Comparison of ENCODE assay signal across 10 cellular contexts in genomic region chr6:106522557-106522956, GRCh38.
A peak's percentile ranks its signal among the peaks of the same experiment; 100 is the strongest.
DNase-seq lines count a peak whose midpoint lies in the region; ATAC-seq and TF ChIP-seq lines count a peak whose summit lies in the region.
"Had no signal": no experiment of that assay in that cellular context is flagged by ENCODE, and none has a peak within 500 bp of the region (broad histone marks: within the 10 kb centered on the region; RNA-seq: fewer than 3 reads in every experiment).

No MANE protein-coding gene starts in this region.

- H3K4me1 ChIP-seq in OCI-LY7 (ENCODE audit: insufficient read depth, low read length, poor library complexity, severe bottlenecking) = peaks cover 78% of the 10 kb centered on the region
- H3K4me1 ChIP-seq in transverse colon = peaks cover 3 to 66% (median 27%) of the 10 kb centered on the region in 4 donors
- H3K4me1 ChIP-seq in MM.1S (ENCODE audit: low read length) = peaks cover 14% of the 10 kb centered on the region

- H3K79me2 ChIP-seq in OCI-LY7 (ENCODE audit: insufficient read depth, low read depth, low read length) (peaks cover 97% of the 10 kb centered on the region), MM.1S (ENCODE audit: low read length) (no peaks in the 10 kb centered on the region)

- no peak overlapping the region for H3K9ac ChIP-seq in MM.1S (ENCODE audit: low read length)

- in situ Hi-C loops in transverse colon (cut with MboI; ENCODE audit: low pct_ligation_motif_present in 1 of 4, low pct_unique_long_range_greater_than_20kb in 1 of 4, low sequenced_read_pairs in 3 of 4) = no loop called here

- BruUV-seq in OCI-LY7 (replicated peaks; lab: Mats Ljungman, UMichigan) = no TSS peak

- H3K27me3 ChIP-seq in transverse colon (no peaks in the 10 kb centered on the region), MM.1S (replicated peaks; ENCODE audit: insufficient read depth, low read length) (no peaks in the 10 kb centered on the region)

- peaks cover 84% of the 10 kb centered on the region for H3K4me1 Mint-ChIP-seq in activated naive CD4-positive, alpha-beta T cell treated with anti-CD3 and anti-CD28 coated beads, Interleukin-2, amount 10 ng/mL, durations not matched to agents 7 days and 5 days
- H3K4me1 Mint-ChIP-seq in effector memory CD8-positive, alpha-beta T cell (ENCODE audit: low read depth in 2 of 2) = peaks cover 47 to 63% of the 10 kb centered on the region in 2 donors

- H3K36me3 ChIP-seq in OCI-LY7 (ENCODE audit: insufficient read depth, low read length) (peaks cover 49% of the 10 kb centered on the region), transverse colon (no peaks in the 10 kb centered on the region), MM.1S (replicated peaks; ENCODE audit: insufficient read depth, low read length) (no peaks in the 10 kb centered on the region)

- H4K20me1 ChIP-seq in OCI-LY7 (ENCODE audit: insufficient read depth, low read length) = 0 out of 2 replicates have a peak, but pooled peaks cover 4% of the 10 kb centered on the region
- H4K20me1 ChIP-seq in MM.1S (ENCODE audit: insufficient read depth, low read length) = no peaks in the 10 kb centered on the region

- 0 out of 2 replicates have a peak, but pooled peaks have one; percentile 21 for TF ChIP-seq CTCF in OCI-LY7 (conservative IDR thresholded peaks at IDR 0.05; ENCODE audit: low read length)
- no peak for TF ChIP-seq CTCF in transverse colon (IDR thresholded peaks at IDR 0.05)
- no peak for TF ChIP-seq CTCF in MM.1S (IDR thresholded peaks at IDR 0.05; ENCODE audit: low read length)

- H2AFZ ChIP-seq in OCI-LY7 (ENCODE audit: low read length) = no peak overlapping the region
- H2AFZ ChIP-seq in MM.1S (ENCODE audit: low read length) = no peak overlapping the region

- WGBS in transverse colon (ENCODE audit: low coverage in 1 of 2), 2 donors = 30 to 55% methylated on average over 2 of the region's 2 CpGs

- H3K27ac ChIP-seq in OCI-LY7 (ENCODE audit: low read depth, low read length, poor library complexity, severe bottlenecking) (peak overlapping the region; percentile 95), transverse colon (peak overlapping the region in 3 of 4 donors; percentile 66 to 72 (median 66)), MM.1S (ENCODE audit: low read length) (no peak overlapping the region)

- no peaks in the 10 kb centered on the region for H3K9me3 Mint-ChIP-seq in activated naive CD4-positive, alpha-beta T cell treated with anti-CD3 and anti-CD28 coated beads, Interleukin-2, amount 10 ng/mL, durations not matched to agents 7 days and 5 days
- H3K9me3 Mint-ChIP-seq in effector memory CD8-positive, alpha-beta T cell = no peaks in the 10 kb centered on the region

- no peak for TF ChIP-seq EP300 in transverse colon (IDR thresholded peaks at IDR 0.05; ENCODE audit: low read depth)

- H3K4me3 ChIP-seq in OCI-LY7 (ENCODE audit: low read depth, low read length, poor library complexity, severe bottlenecking) = peak overlapping the region; percentile 72
- peak overlapping the region in 1 of 4 donors; percentile 26 for H3K4me3 ChIP-seq in transverse colon
- H3K4me3 ChIP-seq in MM.1S (ENCODE audit: low read length) = no peak overlapping the region

- H3K9me3 ChIP-seq in OCI-LY7 (ENCODE audit: low read length) = no peaks in the 10 kb centered on the region
- H3K9me3 ChIP-seq in transverse colon = no peaks in the 10 kb centered on the region
- no peaks in the 10 kb centered on the region for H3K9me3 ChIP-seq in MM.1S (replicated peaks; ENCODE audit: insufficient read depth, low read length)

- peak overlapping the region; percentile 84 for H3K4me3 Mint-ChIP-seq in activated naive CD4-positive, alpha-beta T cell treated with anti-CD3 and anti-CD28 coated beads, Interleukin-2, amount 10 ng/mL, durations not matched to agents 7 days and 5 days
- peak overlapping the region; percentile 89 to 90 for H3K4me3 Mint-ChIP-seq in effector memory CD8-positive, alpha-beta T cell

- POLR2A ChIA-PET in OCI-LY7 (lab: Charles Lee) = interaction anchor here (0.5 to 9.0 kb wide), 16 partner anchors 11 to 460 kb away, joined by 3 to 157 read pairs (median 4); partner anchors contain the start of genes QRSL1 and RTN4IP1

- no peaks in the 10 kb centered on the region for H3K27me3 Mint-ChIP-seq in activated naive CD4-positive, alpha-beta T cell treated with anti-CD3 and anti-CD28 coated beads, Interleukin-2, amount 10 ng/mL, durations not matched to agents 7 days and 5 days
- H3K27me3 Mint-ChIP-seq in effector memory CD8-positive, alpha-beta T cell = no peaks in the 10 kb centered on the region

- CTCF ChIA-PET in activated naive CD4-positive, alpha-beta T cell treated with anti-CD3 and anti-CD28 coated beads, Interleukin-2, amount 10 ng/mL, durations not matched to agents 7 days and 5 days (lab: Charles Lee) = interaction anchor here (1.0 to 4.5 kb wide), 2 partner anchors 12 to 16 kb away, joined by 4 to 40 read pairs; no protein-coding TSS in a partner anchor
- CTCF ChIA-PET in OCI-LY7 (lab: Charles Lee; ENCODE audit: unreplicated experiment) = interaction anchor here (1.1 kb wide), 1 partner anchor 11 kb away, joined by 7 read pairs; no protein-coding TSS in a partner anchor

- H3K4me2 ChIP-seq in OCI-LY7 (ENCODE audit: low read length) = peak overlapping the region; percentile 98
- H3K4me2 ChIP-seq in MM.1S (ENCODE audit: low read depth, low read length) = no peak overlapping the region

- TF ChIP-seq POLR2A in transverse colon (IDR thresholded peaks at IDR 0.05) = no peak

- H3K27ac Mint-ChIP-seq in activated naive CD4-positive, alpha-beta T cell treated with anti-CD3 and anti-CD28 coated beads, Interleukin-2, amount 10 ng/mL, durations not matched to agents 7 days and 5 days = peak overlapping the region; percentile 98
- H3K27ac Mint-ChIP-seq in effector memory CD8-positive, alpha-beta T cell = peak overlapping the region; percentile 95 to 97

- no peak for DNase-seq in activated naive CD4-positive, alpha-beta T cell treated with anti-CD3 and anti-CD28 coated beads, Interleukin-2, amount 10 ng/mL, durations not matched to agents 7 days and 5 days
- DNase-seq in activated naive CD4-positive, alpha-beta T cell treated with anti-CD3 and anti-CD28 coated beads, Interleukin-2, amount 50 U/mL, for 16 hours = no peak
- DNase-seq in OCI-LY7 (ENCODE audit: low spot score) (peak; percentile 49), transverse colon (no peak), MM.1S (no peak)
- no peak for DNase-seq in effector memory CD8-positive, alpha-beta T cell
- DNase-seq: activated CD4-positive, CD25-positive, alpha-beta regulatory T cell treated with anti-CD3 and anti-CD28 coated beads, Interleukin-2, amount 50 U/mL, for 72 hours; hypothalamus had no signal

- H3F3A ChIP-seq in MM.1S (ENCODE audit: insufficient read depth, low read length) = 0 out of 2 replicates have a peak, but pooled peaks cover 7% of the 10 kb centered on the region

- no peak for ATAC-seq in effector memory CD8-positive, alpha-beta T cell (replicated peaks)
- ATAC-seq in HG03565 (IDR thresholded peaks at IDR 0.05; ENCODE audit: unreplicated experiment) (no peak), HG02571 (IDR thresholded peaks at IDR 0.05; ENCODE audit: unreplicated experiment) (no peak)

- peaks cover 37% of the 10 kb centered on the region for H3K36me3 Mint-ChIP-seq in activated naive CD4-positive, alpha-beta T cell treated with anti-CD3 and anti-CD28 coated beads, Interleukin-2, amount 10 ng/mL, durations not matched to agents 7 days and 5 days
- peaks cover 69% of the 10 kb centered on the region for H3K36me3 Mint-ChIP-seq in effector memory CD8-positive, alpha-beta T cell (ENCODE audit: insufficient read depth)

- intact Hi-C loops in OCI-LY7 (cut with micrococcal nuclease; ENCODE audit: unreplicated experiment) (no loop called here), transverse colon (cut with DNase I; ENCODE audit: low total_unique reads) (no loop called here)

- H3K9me2 ChIP-seq in OCI-LY7 (ENCODE audit: insufficient read depth, low read length) (no peaks in the 10 kb centered on the region), MM.1S (replicated peaks; ENCODE audit: insufficient read depth, low read length) (no peaks in the 10 kb centered on the region)
